ENCODE assay signal across 8 cellular contexts in the genomic region with DNA sequence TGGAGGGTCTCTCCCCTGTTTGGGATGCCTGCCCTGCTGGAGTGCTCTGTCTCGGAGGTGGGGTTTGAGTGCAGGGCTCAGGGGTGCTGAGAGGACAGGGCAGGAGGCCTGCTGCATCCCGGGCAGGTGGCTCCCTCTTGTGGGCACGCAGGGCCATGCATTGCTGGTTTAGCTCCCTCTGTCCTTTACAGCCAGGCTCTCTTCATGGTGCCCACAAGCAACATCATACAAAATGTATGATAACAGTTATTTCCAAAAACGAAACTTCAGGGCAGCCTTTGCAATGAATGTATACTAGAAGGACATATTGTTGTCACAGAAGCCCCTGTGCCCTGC. TPM values are rescaled to one million over a fixed set of nuclear protein-coding genes. Genes with fewer than 3 reads are reported as not detected.
DNase-seq lines count a peak whose midpoint lies in the region; ATAC-seq and TF ChIP-seq lines count a peak whose summit lies in the region.
"Not testable (repeated sequence)": the region's sequence is repeated elsewhere in the genome, so short reads cannot be mapped to it uniquely, and the experiment has no call there.

No MANE protein-coding gene starts in this region.

- POLR2A ChIA-PET in naive thymus-derived CD4-positive, alpha-beta T cell (lab: Charles Lee), result not testable (repeated sequence)

- not testable (repeated sequence) for DNase-seq in AG10803 (ENCODE audit: low read depth); fibroblast of mammary gland (ENCODE audit: low read depth)
- DNase-seq in activated naive CD4-positive, alpha-beta T cell treated with Interleukin-2 at 50 U/mL for 16 hours, result peak; percentile 70
- DNase-seq in naive thymus-derived CD4-positive, alpha-beta T cell, result peak; percentile 35 to 71 (median 55)
- DNase-seq in stimulated activated CD4-positive, alpha-beta T cell treated with anti-CD3 and anti-CD28 coated beads, Interleukin-4, amount 100 ng/mL, for 48 hours (ENCODE audit: low read depth in 2 of 2), result peak; percentile 49 to 63

- H3K9me3 ChIP-seq in naive thymus-derived CD4-positive, alpha-beta T cell (ENCODE audit: control insufficient read depth in 2 of 3, low read length in 3 of 3), result not testable (repeated sequence)

- not testable (repeated sequence) for H3K27ac Mint-ChIP-seq in naive thymus-derived CD4-positive, alpha-beta T cell

- not testable (repeated sequence) for H3K27me3 Mint-ChIP-seq in naive thymus-derived CD4-positive, alpha-beta T cell

- H3K4me1 Mint-ChIP-seq in naive thymus-derived CD4-positive, alpha-beta T cell, result not testable (repeated sequence)

- not testable (repeated sequence) for H3K4me1 ChIP-seq in naive thymus-derived CD4-positive, alpha-beta T cell (ENCODE audit: control insufficient read depth in 2 of 2, insufficient read depth in 2 of 2, low read length in 2 of 2)

- not testable (repeated sequence) for H3K36me3 Mint-ChIP-seq in naive thymus-derived CD4-positive, alpha-beta T cell

- H3K4me3 Mint-ChIP-seq in naive thymus-derived CD4-positive, alpha-beta T cell, result not testable (repeated sequence)

- not testable (repeated sequence) for H3K4me3 ChIP-seq in AG10803 (ENCODE audit: low read length); fibroblast of mammary gland (ENCODE audit: control insufficient read depth, low read depth, low read length); naive thymus-derived CD4-positive, alpha-beta T cell (ENCODE audit: low read length)

- CTCF ChIA-PET in naive thymus-derived CD4-positive, alpha-beta T cell (lab: Charles Lee), result not testable (repeated sequence)

- H3K27me3 ChIP-seq in naive thymus-derived CD4-positive, alpha-beta T cell (ENCODE audit: control insufficient read depth in 2 of 2, insufficient read depth in 2 of 2, low read length in 2 of 2), result not testable (repeated sequence)

- H3K9me3 Mint-ChIP-seq in naive thymus-derived CD4-positive, alpha-beta T cell, result not testable (repeated sequence)

- intact Hi-C loops in naive thymus-derived CD4-positive, alpha-beta T cell (cut with micrococcal nuclease), result not testable (repeated sequence)

- peak; percentile 67 for ATAC-seq in GM19351 (IDR thresholded peaks at IDR 0.05; ENCODE audit: unreplicated experiment)
- peak; percentile 31 for ATAC-seq in HG03159 (IDR thresholded peaks at IDR 0.05; ENCODE audit: unreplicated experiment)
- peak; percentile 84 to 91 for ATAC-seq in activated CD4-positive, CD25-positive, alpha-beta regulatory T cell treated with anti-CD3 and anti-CD28 coated beads, Interleukin-2, amount 50 U/mL, for 24 hours
- ATAC-seq in naive thymus-derived CD4-positive, alpha-beta T cell, result peak; percentile 94

- TF ChIP-seq CTCF in AG10803 (conservative IDR thresholded peaks at IDR 0.05; ENCODE audit: low read length) (peak; percentile 35), fibroblast of mammary gland (conservative IDR thresholded peaks at IDR 0.05; ENCODE audit: control insufficient read depth, insufficient read depth, low read depth, low read length) (peak; percentile 17)

- not testable (repeated sequence) for H3K36me3 ChIP-seq in naive thymus-derived CD4-positive, alpha-beta T cell (ENCODE audit: control insufficient read depth in 2 of 3, insufficient read depth in 3 of 3, low read length in 3 of 3)

- H3K27ac ChIP-seq in naive thymus-derived CD4-positive, alpha-beta T cell (ENCODE audit: low read depth, low read length), result not testable (repeated sequence)

RNA-seq across cellular contexts. Expression of a gene that starts 22.9 kb away (rescaled TPM):
- 10 to 100 TPM; 52.2 to 71.5 (median 58.3) TPM for total RNA-seq in naive thymus-derived CD4-positive, alpha-beta T cell
- 10 to 100 TPM; 30.7 to 43.5 TPM for polyA plus RNA-seq in naive thymus-derived CD4-positive, alpha-beta T cell

RNA-seq across cellular contexts. Expression of a gene that starts 29.6 kb away (rescaled TPM):
- total RNA-seq in naive thymus-derived CD4-positive, alpha-beta T cell, result 1 to 10 TPM in 3 of 5 experiments, not detected in 2; 1.4 to 3.3 (median 2.8) TPM
- 1 to 10 TPM; 3.7 to 7.3 TPM for polyA plus RNA-seq in naive thymus-derived CD4-positive, alpha-beta T cell

RNA-seq across cellular contexts. Expression of a gene that starts 40.6 kb away (rescaled TPM):
- total RNA-seq in naive thymus-derived CD4-positive, alpha-beta T cell, result 100 to 1,000 TPM in 4 of 5 experiments, 10 to 100 TPM in 1; 60.0 to 258 (median 112) TPM
- 10 to 100 TPM; 15.0 to 22.5 TPM for polyA plus RNA-seq in naive thymus-derived CD4-positive, alpha-beta T cell

RNA-seq across cellular contexts. Expression of a gene that starts 47.0 kb away (rescaled TPM):
- 100 to 1,000 TPM in 4 of 5 experiments, 10 to 100 TPM in 1; 98.2 to 303 (median 113) TPM for total RNA-seq in naive thymus-derived CD4-positive, alpha-beta T cell
- polyA plus RNA-seq in naive thymus-derived CD4-positive, alpha-beta T cell, result 10 to 100 TPM; 76.5 to 96.9 TPM

Comparison
In these comparisons a context has a peak if more than half of its experiments do, and no peak if none do; other contexts are left out.
1. ATAC-seq: peak in every context shown above with its lines; median percentile 94 in naive thymus-derived CD4-positive, alpha-beta T cell; 88 in activated CD4-positive, CD25-positive, alpha-beta regulatory T cell treated with anti-CD3 and anti-CD28 coated beads, Interleukin-2, amount 50 U/mL, for 24 hours; 67 in GM19351; 31 in HG03159.